In genomic region chr5:139301766-139302499, GRCh38 we compare ENCODE assay signal across 1 cellular context.
TF ChIP-seq lines count a peak whose summit lies in the region.

No MANE protein-coding gene starts in this region.

TF ChIP-seq in GM23338, 12 proteins besides CTCF, POLR2A, EP300 and RAD21:
- no peak for TF ChIP-seq EZH2phosphoT487 (IDR thresholded peaks at IDR 0.05; ENCODE audit: unreplicated experiment)
- TF ChIP-seq EZH2 (IDR thresholded peaks at IDR 0.05; ENCODE audit: low read depth, unreplicated experiment) = no peak
- no peak for TF ChIP-seq ETS1 (IDR thresholded peaks at IDR 0.05)
- no peak for TF ChIP-seq STAT1 (IDR thresholded peaks at IDR 0.05; ENCODE audit: unreplicated experiment)
- no peak for TF ChIP-seq NANOG (IDR thresholded peaks at IDR 0.05; ENCODE audit: borderline replicate concordance)
- no peak for TF ChIP-seq ZNF462 (CRISPR knock-in tag; IDR thresholded peaks at IDR 0.05)
- TF ChIP-seq JUNB (IDR thresholded peaks at IDR 0.05; ENCODE audit: unreplicated experiment) = no peak
- TF ChIP-seq REST (IDR thresholded peaks at IDR 0.05; ENCODE audit: unreplicated experiment) = no peak
- no peak for TF ChIP-seq CREB1 (CRISPR knock-in tag; IDR thresholded peaks at IDR 0.05; ENCODE audit: low read depth)
- TF ChIP-seq ZNF114 (CRISPR knock-in tag; IDR thresholded peaks at IDR 0.05) = no peak
